ENCODE assay signal across 15 cellular contexts in the genomic region with DNA sequence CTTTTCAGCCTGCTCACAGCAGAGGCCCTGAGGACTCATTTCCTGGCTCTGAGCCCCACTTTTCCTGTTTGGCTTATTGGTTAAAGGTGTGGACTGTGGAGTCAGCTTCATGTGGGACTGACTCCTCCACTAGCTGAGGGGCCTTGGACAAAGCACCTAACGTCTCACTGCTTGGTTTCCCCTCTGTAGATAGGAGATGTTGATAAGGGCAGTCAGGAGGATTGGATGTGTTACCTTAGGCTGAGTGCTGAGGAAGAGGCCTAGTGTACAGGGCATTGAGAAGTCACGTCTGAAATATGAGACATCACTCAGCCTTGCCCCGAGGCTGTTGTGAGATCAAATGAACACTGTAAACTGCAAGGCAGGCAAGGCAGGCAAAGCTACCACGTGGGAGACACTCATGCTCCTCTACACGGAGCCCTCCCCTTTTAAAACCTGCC. TPM values are rescaled to one million over a fixed set of nuclear protein-coding genes. Genes with fewer than 3 reads are reported as not detected.
DNase-seq lines count a peak whose midpoint lies in the region; ATAC-seq, FAIRE-seq and TF ChIP-seq lines count a peak whose summit lies in the region.
"Had no signal": no experiment of that assay in that cellular context is flagged by ENCODE, and none has a peak within 500 bp of the region (broad histone marks: within the 10 kb centered on the region; RNA-seq: fewer than 3 reads in every experiment).

No MANE protein-coding gene starts in this region.

- H3K9ac ChIP-seq in adipocyte (ENCODE audit: low read length) = no peak overlapping the region

- H3K4me1 ChIP-seq in adipocyte (ENCODE audit: control insufficient read depth, insufficient read depth, low read length) (no peaks in the 10 kb centered on the region), body of pancreas (no peaks in the 10 kb centered on the region)
- H3K4me1 ChIP-seq: upper lobe of right lung had no signal

- no peak overlapping the region for H3K27ac ChIP-seq in body of pancreas
- H3K27ac ChIP-seq: upper lobe of right lung had no signal

- no peak overlapping the region for H3K27ac Mint-ChIP-seq in stimulated activated memory B cell treated with anti-CD40 and anti-IgM and Interleukin-4, amounts not matched to agents 10 μg/mL and 1 μg/mL and 100 μg/mL, for 72 hours
- H3K27ac Mint-ChIP-seq: activated CD4-positive, alpha-beta T cell treated with anti-CD3 and anti-CD28 coated beads, Interleukin-2, amount 10 ng/mL, durations not matched to agents 24 days and 14 days had no signal

- H3K27me3 Mint-ChIP-seq in stimulated activated memory B cell treated with anti-CD40 and anti-IgM and Interleukin-4, amounts not matched to agents 10 μg/mL and 1 μg/mL and 100 μg/mL, for 72 hours = no peaks in the 10 kb centered on the region
- H3K27me3 Mint-ChIP-seq: activated CD4-positive, alpha-beta T cell treated with anti-CD3 and anti-CD28 coated beads, Interleukin-2, amount 10 ng/mL, durations not matched to agents 24 days and 14 days had no signal

- no peak for TF ChIP-seq POLR2A in body of pancreas (IDR thresholded peaks at IDR 0.05)

- WGBS in body of pancreas, 2 donors = 33 to 43% methylated on average over 5 of the region's 5 CpGs

- ATAC-seq in stimulated activated memory B cell treated with anti-CD40 and anti-IgM and Interleukin-4, amounts not matched to agents 10 μg/mL and 1 μg/mL and 100 μg/mL, for 72 hours = peak; percentile 34
- ATAC-seq in GM21447 (IDR thresholded peaks at IDR 0.05; ENCODE audit: unreplicated experiment) (no peak), body of pancreas (no peak)
- ATAC-seq: upper lobe of right lung had no signal

- intact Hi-C loops in body of pancreas (cut with DNase I) = no loop called here

- no peaks in the 10 kb centered on the region for H3K36me3 ChIP-seq in adipocyte (ENCODE audit: control insufficient read depth, insufficient read depth, low read length, severe bottlenecking)
- no peaks in the 10 kb centered on the region for H3K36me3 ChIP-seq in body of pancreas (replicated peaks in 1 of 2; ENCODE audit: insufficient read depth in 1 of 2, low read depth in 2 of 2)
- H3K36me3 ChIP-seq: upper lobe of right lung had no signal

- H3K4me3 ChIP-seq in adipocyte (ENCODE audit: low read length) (no peak overlapping the region), body of pancreas (no peak overlapping the region)
- H3K4me3 ChIP-seq: upper lobe of right lung had no signal

- H3K9me3 ChIP-seq in adipocyte (ENCODE audit: control insufficient read depth, low read length) = no peaks in the 10 kb centered on the region
- H3K9me3 ChIP-seq in body of pancreas = no peaks in the 10 kb centered on the region
- H3K9me3 ChIP-seq: upper lobe of right lung had no signal

- H3K27me3 ChIP-seq in adipocyte (replicated peaks; ENCODE audit: control insufficient read depth, insufficient read depth, low read length) (no peaks in the 10 kb centered on the region), body of pancreas (no peaks in the 10 kb centered on the region)
- H3K27me3 ChIP-seq: upper lobe of right lung had no signal

- FAIRE-seq in frontal cortex (lab: Jason Lieb, UNC) = no peak
- FAIRE-seq: astrocyte had no signal

- H3K9me3 Mint-ChIP-seq in stimulated activated memory B cell treated with anti-CD40 and anti-IgM and Interleukin-4, amounts not matched to agents 10 μg/mL and 1 μg/mL and 100 μg/mL, for 72 hours = peaks cover 8% of the 10 kb centered on the region

- DNase-seq in NCI-H2171 treated with DMSO at 0.1 percent for 48 hours (lab: John Stamatoyannopoulos, UW) (peak; percentile 47), NCI-H2171 (lab: John Stamatoyannopoulos, UW) (no peak), NCI-H2029 (lab: John Stamatoyannopoulos, UW) (peak; percentile 58), adipocyte (ENCODE audit: low read depth) (peak; percentile 36), frontal cortex (ENCODE audit: low spot score in 2 of 2) (no peak), body of pancreas (no peak)
- DNase-seq: activated CD4-positive, alpha-beta T cell treated with anti-CD3 and anti-CD28 coated beads, Interleukin-2, amount 10 ng/mL, durations not matched to agents 24 days and 14 days; NCI-H82; nucleus accumbens; upper lobe of right lung had no signal

- no peak overlapping the region for H3K4me3 Mint-ChIP-seq in stimulated activated memory B cell treated with anti-CD40 and anti-IgM and Interleukin-4, amounts not matched to agents 10 μg/mL and 1 μg/mL and 100 μg/mL, for 72 hours
- H3K4me3 Mint-ChIP-seq: activated CD4-positive, alpha-beta T cell treated with anti-CD3 and anti-CD28 coated beads, Interleukin-2, amount 10 ng/mL, durations not matched to agents 24 days and 14 days; IgD-negative memory B cell had no signal

- no peak for TF ChIP-seq CTCF in body of pancreas (IDR thresholded peaks at IDR 0.05)

- peaks cover 8% of the 10 kb centered on the region for H3K4me1 Mint-ChIP-seq in stimulated activated memory B cell treated with anti-CD40 and anti-IgM and Interleukin-4, amounts not matched to agents 10 μg/mL and 1 μg/mL and 100 μg/mL, for 72 hours

- H3K36me3 Mint-ChIP-seq in stimulated activated memory B cell treated with anti-CD40 and anti-IgM and Interleukin-4, amounts not matched to agents 10 μg/mL and 1 μg/mL and 100 μg/mL, for 72 hours = peaks cover 6% of the 10 kb centered on the region
- H3K36me3 Mint-ChIP-seq: IgD-negative memory B cell had no signal

RNA-seq across cellular contexts. Expression of gene TCL1A, which starts 27.1 kb away (rescaled TPM):
- total RNA-seq in frontal cortex (not detected), body of pancreas (not detected)
- total RNA-seq: A172; activated CD4-positive, alpha-beta T cell treated with anti-CD3 and anti-CD28 coated beads, Interleukin-2, amount 10 ng/mL, durations not matched to agents 24 days and 14 days; astrocyte; upper lobe of right lung had no signal

RNA-seq across cellular contexts. Expression of gene TCL1B, which starts 54.8 kb away (rescaled TPM):
- total RNA-seq in frontal cortex = not detected
- total RNA-seq in body of pancreas = not detected
- total RNA-seq: A172; activated CD4-positive, alpha-beta T cell treated with anti-CD3 and anti-CD28 coated beads, Interleukin-2, amount 10 ng/mL, durations not matched to agents 24 days and 14 days; astrocyte; upper lobe of right lung had no signal

Comparison
In these comparisons a context has a peak if more than half of its experiments do, and no peak if none do; other contexts are left out.
1. DNase-seq: peak in NCI-H2171 treated with DMSO at 0.1 percent for 48 hours (single experiment), NCI-H2029 (single experiment) and adipocyte (single experiment); none in NCI-H2171 (single experiment), frontal cortex (0 of 2) and body of pancreas (0 of 4).